Comparison of ENCODE assay signal across 1 cellular context in genomic region chrX:129531132-129531531, GRCh38.
TF ChIP-seq lines count a peak whose summit lies in the region.

No MANE protein-coding gene starts in this region.

TF ChIP-seq in HepG2, 621 proteins besides CTCF, POLR2A, EP300 and RAD21 (continued from another document):
- TF ChIP-seq ZBED4 (CRISPR knock-in tag; IDR thresholded peaks at IDR 0.05; ENCODE audit: borderline replicate concordance) (no peak), BCL6 (CRISPR knock-in tag; IDR thresholded peaks at IDR 0.05) (no peak), ZBTB4 (CRISPR knock-in tag; IDR thresholded peaks at IDR 0.05; ENCODE audit: borderline replicate concordance) (no peak), ZNF83 (CRISPR knock-in tag; IDR thresholded peaks at IDR 0.05; ENCODE audit: borderline replicate concordance) (no peak), ZFP36L2 (CRISPR knock-in tag; IDR thresholded peaks at IDR 0.05) (no peak)
